In the genomic region with DNA sequence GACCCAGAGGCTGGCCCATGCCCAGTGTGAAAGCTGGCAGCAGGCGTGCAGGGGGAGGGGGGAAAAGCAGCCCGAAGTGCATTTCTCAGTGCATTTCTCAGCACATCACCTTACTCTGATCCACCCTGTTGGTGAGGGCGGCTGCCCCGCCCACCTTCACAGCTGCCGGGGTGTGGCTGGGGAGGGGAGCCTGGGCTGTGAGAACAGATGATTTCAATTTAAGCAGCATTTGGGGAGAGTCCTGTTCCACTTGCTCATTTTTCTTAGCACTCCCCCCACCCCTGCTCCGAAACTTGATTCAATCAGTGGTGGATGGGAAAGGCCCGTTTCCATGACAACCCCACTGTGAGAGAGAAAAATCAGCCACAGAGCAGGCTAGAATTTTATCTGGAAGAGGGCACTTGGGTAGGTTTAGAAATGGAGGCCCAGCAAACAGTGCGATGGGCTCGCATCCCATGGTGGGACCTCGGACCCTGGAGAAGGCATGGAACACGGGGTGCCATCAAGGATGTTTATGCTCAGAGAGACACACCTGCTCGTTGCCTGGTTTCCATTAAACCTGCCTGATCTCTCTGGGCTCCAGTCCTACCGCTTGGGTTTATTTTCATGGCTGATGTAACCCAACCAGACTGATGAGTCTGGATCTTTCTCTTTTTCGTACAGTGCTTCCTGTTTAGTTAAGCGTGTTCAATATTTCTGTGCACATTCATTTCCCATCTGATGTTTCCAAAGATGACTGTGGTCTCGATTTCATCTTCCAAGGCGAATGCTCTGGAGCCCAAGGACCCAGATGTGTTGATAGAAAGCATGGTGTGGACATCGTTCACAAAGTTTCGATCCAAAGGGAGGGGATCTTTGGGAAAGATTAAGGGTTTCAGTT, we compare ENCODE assay signal across 12 cellular contexts.
DNase-seq lines count a peak whose midpoint lies in the region; ATAC-seq and TF ChIP-seq lines count a peak whose summit lies in the region.
"Had no signal": no experiment of that assay in that cellular context is flagged by ENCODE, and none has a peak within 500 bp of the region (broad histone marks: within the 10 kb centered on the region; RNA-seq: fewer than 3 reads in every experiment).

No MANE protein-coding gene starts in this region.

- TF ChIP-seq POLR2A in erythroblast (IDR thresholded peaks at IDR 0.05; ENCODE audit: low read length) = no peak

- H3K36me3 Mint-ChIP-seq in HFFc6 (ENCODE audit: low read depth) = no peaks in the 10 kb centered on the region
- H3K36me3 Mint-ChIP-seq in activated T-helper 17 cell treated with anti-CD3 and anti-CD28 coated beads, Interleukin-2, amount 50 U/mL, for 72 hours (ENCODE audit: low read depth) = no peaks in the 10 kb centered on the region
- H3K36me3 Mint-ChIP-seq: CD4-positive, CD25-positive, alpha-beta regulatory T cell had no signal

- no peak for TF ChIP-seq CTCF in HFFc6 (IDR thresholded peaks at IDR 0.05)

- DNase-seq in Daoy (ENCODE audit: low read depth) (peak; percentile 65), HFFc6 (no peak), middle frontal gyrus (ENCODE audit: extremely low spot score, low spot score) (peak; percentile 5), medulla oblongata (ENCODE audit: extremely low spot score) (no peak), erythroblast (lab: John Stamatoyannopoulos, UW) (no peak)
- DNase-seq: CD4-positive, CD25-positive, alpha-beta regulatory T cell; effector CD4-positive, alpha-beta T cell; midbrain had no signal

- peak overlapping the region; percentile 49; the same call in 1 of the 2 replicates for H3K27ac Mint-ChIP-seq in HFFc6
- no peak overlapping the region for H3K27ac Mint-ChIP-seq in activated T-helper 17 cell treated with anti-CD3 and anti-CD28 coated beads, Interleukin-2, amount 50 U/mL, for 72 hours
- H3K27ac Mint-ChIP-seq: T-helper 2 cell treated with Interferon-gamma antibody and Interleukin-4, amounts not matched to agents 5 μg/mL and 100 μg/mL, for 36 hours had no signal

- H3K4me3 Mint-ChIP-seq in HFFc6 = no peak overlapping the region
- no peak overlapping the region for H3K4me3 Mint-ChIP-seq in activated T-helper 17 cell treated with anti-CD3 and anti-CD28 coated beads, Interleukin-2, amount 50 U/mL, for 72 hours
- H3K4me3 Mint-ChIP-seq: CD4-positive, CD25-positive, alpha-beta regulatory T cell; T-helper 2 cell treated with Interferon-gamma antibody and Interleukin-4, amounts not matched to agents 5 μg/mL and 100 μg/mL, for 36 hours had no signal

- H3K27me3 Mint-ChIP-seq in HFFc6 (ENCODE audit: insufficient read depth) = peaks cover 2% of the 10 kb centered on the region; the same call in 1 of the 2 replicates
- H3K27me3 Mint-ChIP-seq in activated T-helper 17 cell treated with anti-CD3 and anti-CD28 coated beads, Interleukin-2, amount 50 U/mL, for 72 hours = peaks cover 15% of the 10 kb centered on the region

- H3K4me1 Mint-ChIP-seq in HFFc6 (ENCODE audit: low read depth) = peaks cover 49% of the 10 kb centered on the region
- no peaks in the 10 kb centered on the region for H3K4me1 Mint-ChIP-seq in activated T-helper 17 cell treated with anti-CD3 and anti-CD28 coated beads, Interleukin-2, amount 50 U/mL, for 72 hours
- H3K4me1 Mint-ChIP-seq: CD4-positive, CD25-positive, alpha-beta regulatory T cell had no signal

- H3K9me3 Mint-ChIP-seq in HFFc6 = no peaks in the 10 kb centered on the region
- H3K9me3 Mint-ChIP-seq in activated T-helper 17 cell treated with anti-CD3 and anti-CD28 coated beads, Interleukin-2, amount 50 U/mL, for 72 hours = peaks cover 3% of the 10 kb centered on the region
- H3K9me3 Mint-ChIP-seq: T-helper 2 cell treated with Interferon-gamma antibody and Interleukin-4, amounts not matched to agents 5 μg/mL and 100 μg/mL, for 36 hours had no signal

- peak; percentile 38 for ATAC-seq in activated T-helper 17 cell treated with anti-CD3 and anti-CD28 coated beads, Interleukin-2, amount 50 U/mL, for 72 hours (replicated peaks)
- ATAC-seq in HG03439 (IDR thresholded peaks at IDR 0.05; ENCODE audit: unreplicated experiment) = no peak
- no peak for ATAC-seq in GM19035 (IDR thresholded peaks at IDR 0.05; ENCODE audit: unreplicated experiment)

Comparison
In these comparisons a context has a peak if more than half of its experiments do, and no peak if none do; other contexts are left out.
1. DNase-seq: peak in Daoy (single experiment) and middle frontal gyrus (single experiment); none in HFFc6 (single experiment), medulla oblongata (single experiment) and erythroblast (0 of 2).